1 cellular context compared by ENCODE assay signal in genomic region chr11:19642185-19642591, GRCh38.
TF ChIP-seq lines count a peak whose summit lies in the region.

No MANE protein-coding gene starts in this region.

TF ChIP-seq in WTC11, 78 proteins besides CTCF, POLR2A, EP300 and RAD21 (continued from another document):
- no peak for TF ChIP-seq ZBTB43 (CRISPR knock-in tag; IDR thresholded peaks at IDR 0.05)
- TF ChIP-seq ZNF532 (CRISPR knock-in tag; IDR thresholded peaks at IDR 0.05; ENCODE audit: borderline replicate concordance) = no peak
- no peak for TF ChIP-seq JAZF1 (CRISPR knock-in tag; IDR thresholded peaks at IDR 0.05)
TF ChIP-seq in WTC11: peak in this region for 0.
